In genomic region chr11:58573451-58574104, GRCh38 we compare ENCODE assay signal across 8 cellular contexts. TPM values are rescaled to one million over a fixed set of nuclear protein-coding genes. Genes with fewer than 3 reads are reported as not detected.
DNase-seq lines count a peak whose midpoint lies in the region; ATAC-seq and TF ChIP-seq lines count a peak whose summit lies in the region.

No MANE protein-coding gene starts in this region.

- peak; percentile 18 for ATAC-seq in HG02678 (IDR thresholded peaks at IDR 0.05; ENCODE audit: unreplicated experiment)

- no peak for TF ChIP-seq CTCF in GM06990 (IDR thresholded peaks at IDR 0.05; ENCODE audit: insufficient read depth, low read length, poor library complexity, severe bottlenecking)

- H3K9me3 Mint-ChIP-seq in activated T-helper 2 cell treated with anti-CD3 and anti-CD28 coated beads, Interferon-gamma antibody, Interleukin-2, Interleukin-4, amounts not matched to agents 10 μg/mL and 5 μg/mL and 100 μg/mL, durations not matched to agents 14 hours and 24 hours and 36 hours: no peaks in the 10 kb centered on the region

- H3K27me3 Mint-ChIP-seq in activated T-helper 2 cell treated with anti-CD3 and anti-CD28 coated beads, Interferon-gamma antibody, Interleukin-2, Interleukin-4, amounts not matched to agents 10 μg/mL and 5 μg/mL and 100 μg/mL, durations not matched to agents 14 hours and 24 hours and 36 hours (ENCODE audit: low read depth): no peaks in the 10 kb centered on the region

- peaks cover 5% of the 10 kb centered on the region for H3K36me3 ChIP-seq in GM06990 (ENCODE audit: control insufficient read depth, insufficient read depth, low read length)

- peaks cover 45% of the 10 kb centered on the region for H3K4me1 Mint-ChIP-seq in activated T-helper 2 cell treated with anti-CD3 and anti-CD28 coated beads, Interferon-gamma antibody, Interleukin-2, Interleukin-4, amounts not matched to agents 10 μg/mL and 5 μg/mL and 100 μg/mL, durations not matched to agents 14 hours and 24 hours and 36 hours (ENCODE audit: low read depth)

- peak overlapping the region; percentile 90 for H3K4me3 Mint-ChIP-seq in activated T-helper 2 cell treated with anti-CD3 and anti-CD28 coated beads, Interferon-gamma antibody, Interleukin-2, Interleukin-4, amounts not matched to agents 10 μg/mL and 5 μg/mL and 100 μg/mL, durations not matched to agents 14 hours and 24 hours and 36 hours (ENCODE audit: low read depth)

- H3K4me3 ChIP-seq in GM06990 (replicated peaks; ENCODE audit: low read depth, low read length): peak overlapping the region; percentile 96

- peak; percentile 58 for DNase-seq in GM06990 (ENCODE audit: extremely low read depth, insufficient read length)
- DNase-seq in OCI-M1 (lab: John Stamatoyannopoulos, UW): peak; percentile 86
- DNase-seq in activated T-helper 2 cell treated with anti-CD3 and anti-CD28 coated beads, Interferon-gamma antibody, Interleukin-2, Interleukin-4, amounts not matched to agents 10 μg/mL and 5 μg/mL and 100 μg/mL, durations not matched to agents 14 hours and 24 hours and 36 hours (ENCODE audit: low spot score): peak; percentile 20
- DNase-seq in glomerular endothelial cell (ENCODE audit: extremely low read depth, low read depth, low spot score): peak; percentile 55
- peak; percentile 74 for DNase-seq in stimulated activated CD4-positive, alpha-beta T cell treated with anti-CD3 and anti-CD28 coated beads, Interleukin-1b, Interleukin-23, amount 100 ng/mL, for 48 hours
- no peak for DNase-seq in cerebellar nuclear complex (lab: John Stamatoyannopoulos, UW)
- DNase-seq in NCI-H748 treated with DMSO at 0.1 percent for 48 hours (lab: John Stamatoyannopoulos, UW): no peak

- H3K27ac Mint-ChIP-seq in activated T-helper 2 cell treated with anti-CD3 and anti-CD28 coated beads, Interferon-gamma antibody, Interleukin-2, Interleukin-4, amounts not matched to agents 10 μg/mL and 5 μg/mL and 100 μg/mL, durations not matched to agents 14 hours and 24 hours and 36 hours: peak overlapping the region; percentile 100

- H3K27me3 ChIP-seq in GM06990 (replicated peaks; ENCODE audit: control insufficient read depth, insufficient read depth, low read length): no peaks in the 10 kb centered on the region

- H3K36me3 Mint-ChIP-seq in activated T-helper 2 cell treated with anti-CD3 and anti-CD28 coated beads, Interferon-gamma antibody, Interleukin-2, Interleukin-4, amounts not matched to agents 10 μg/mL and 5 μg/mL and 100 μg/mL, durations not matched to agents 14 hours and 24 hours and 36 hours (ENCODE audit: low read depth): peaks cover 49% of the 10 kb centered on the region

- intact Hi-C loops in activated T-helper 2 cell treated with anti-CD3 and anti-CD28 coated beads, Interferon-gamma antibody, Interleukin-2, Interleukin-4, amounts not matched to agents 10 μg/mL and 5 μg/mL and 100 μg/mL, durations not matched to agents 14 hours and 24 hours and 36 hours (cut with micrococcal nuclease): loop anchor here (1.0 to 10.0 kb wide), 5 partner anchors 24 to 1039 kb away; partner anchors contain the start of genes SMTNL1 and TIMM10

RNA-seq across cellular contexts. Expression of gene LPXN, which starts 2.1 kb away (rescaled TPM):
- 115 and 129 TPM in 2 replicates for total RNA-seq in activated T-helper 2 cell treated with anti-CD3 and anti-CD28 coated beads, Interferon-gamma antibody, Interleukin-2, Interleukin-4, amounts not matched to agents 10 μg/mL and 5 μg/mL and 100 μg/mL, durations not matched to agents 14 hours and 24 hours and 36 hours
- 5.1 and 15.0 TPM in 2 replicates for total RNA-seq in glomerular endothelial cell

RNA-seq across cellular contexts. Expression of gene ZFP91, which starts 5.3 kb away (rescaled TPM):
- 57.7 and 59.3 TPM in 2 replicates for total RNA-seq in activated T-helper 2 cell treated with anti-CD3 and anti-CD28 coated beads, Interferon-gamma antibody, Interleukin-2, Interleukin-4, amounts not matched to agents 10 μg/mL and 5 μg/mL and 100 μg/mL, durations not matched to agents 14 hours and 24 hours and 36 hours
- 34.5 and 38.1 TPM in 2 replicates for total RNA-seq in glomerular endothelial cell

RNA-seq across cellular contexts. Expression of gene CNTF, which starts 48.9 kb away (rescaled TPM):
- 3.4 and 4.0 TPM in 2 replicates for total RNA-seq in activated T-helper 2 cell treated with anti-CD3 and anti-CD28 coated beads, Interferon-gamma antibody, Interleukin-2, Interleukin-4, amounts not matched to agents 10 μg/mL and 5 μg/mL and 100 μg/mL, durations not matched to agents 14 hours and 24 hours and 36 hours
- total RNA-seq in glomerular endothelial cell: 0.78 and 2.8 TPM in 2 replicates

Comparison
In these comparisons a context has a peak if more than half of its experiments do, and no peak if none do; other contexts are left out.
1. DNase-seq: peak in GM06990 (single experiment), OCI-M1 (single experiment), activated T-helper 2 cell treated with anti-CD3 and anti-CD28 coated beads, Interferon-gamma antibody, Interleukin-2, Interleukin-4, amounts not matched to agents 10 μg/mL and 5 μg/mL and 100 μg/mL, durations not matched to agents 14 hours and 24 hours and 36 hours (single experiment), glomerular endothelial cell (single experiment) and stimulated activated CD4-positive, alpha-beta T cell treated with anti-CD3 and anti-CD28 coated beads, Interleukin-1b, Interleukin-23, amount 100 ng/mL, for 48 hours (single experiment); none in cerebellar nuclear complex (0 of 2) and NCI-H748 treated with DMSO at 0.1 percent for 48 hours (single experiment).